8 cellular contexts compared by ENCODE assay signal in genomic region chr2:72993147-72993546, GRCh38.
A peak's percentile ranks its signal among the peaks of the same experiment; 100 is the strongest.
DNase-seq lines count a peak whose midpoint lies in the region; ATAC-seq and TF ChIP-seq lines count a peak whose summit lies in the region.

No MANE protein-coding gene starts in this region.

- no peaks in the 10 kb centered on the region for H3K27me3 ChIP-seq in thyroid gland

- ATAC-seq in GM19351 (IDR thresholded peaks at IDR 0.05; ENCODE audit: unreplicated experiment) = no peak

- H3K4me1 ChIP-seq in thyroid gland = no peaks in the 10 kb centered on the region

- H3K4me3 ChIP-seq in lower leg skin (ENCODE audit: low read depth, poor library complexity, severe bottlenecking) (no peak overlapping the region), thyroid gland (replicated peaks in 1 of 3) (no peak overlapping the region)

- intact Hi-C loops in lower leg skin (cut with DNase I; ENCODE audit: low total_unique reads) (loop anchor here (5.0 to 10.0 kb wide), 2 partner anchors 82 to 169 kb away; partner anchors contain the start of gene SFXN5), thyroid gland (cut with DNase I) (loop anchor here (5.0 kb wide), 2 partner anchors 94 to 169 kb away; no protein-coding TSS in a partner anchor)

- WGBS in lower leg skin, 2 donors = 0 to 29% methylated on average over 1 to 2 of the region's 2 CpGs
- 9 to 16% methylated on average over 2 of the region's 2 CpGs for WGBS in thyroid gland, 2 donors

- H3K9me3 ChIP-seq in thyroid gland = no peaks in the 10 kb centered on the region

- H3K9me3 Mint-ChIP-seq in chondrocyte (ENCODE audit: low read depth) = no peaks in the 10 kb centered on the region

- no peaks in the 10 kb centered on the region for H3K36me3 ChIP-seq in thyroid gland

- no peak overlapping the region for H3K4me3 Mint-ChIP-seq in chondrocyte (ENCODE audit: unreplicated experiment)

- H3K27ac ChIP-seq in thyroid gland = no peak overlapping the region

- H3K36me3 Mint-ChIP-seq in chondrocyte (ENCODE audit: low read depth) = peaks cover 3% of the 10 kb centered on the region

- TF ChIP-seq POLR2A in lower leg skin (IDR thresholded peaks at IDR 0.05) (no peak), thyroid gland (IDR thresholded peaks at IDR 0.05) (no peak)

- no peaks in the 10 kb centered on the region for H3K4me1 Mint-ChIP-seq in chondrocyte (ENCODE audit: low read depth)

- peak; percentile 34 for DNase-seq in NCI-H345 (lab: John Stamatoyannopoulos, UW)
- no peak for DNase-seq in NCI-H345 treated with DMSO at 0.1 percent for 48 hours (lab: John Stamatoyannopoulos, UW; ENCODE audit: unreplicated experiment)
- DNase-seq in HK-2 (ENCODE audit: unreplicated experiment) = peak; percentile 23
- DNase-seq in UCSD-AML1 (lab: John Stamatoyannopoulos, UW; ENCODE audit: unreplicated experiment) = peak; percentile 27
- no peak for DNase-seq in chondrocyte (ENCODE audit: low spot score)
- DNase-seq in lower leg skin (ENCODE audit: low spot score in 2 of 2) = peak; percentile 36 to 81
- DNase-seq in thyroid gland = peak in 1 of 2 donors; percentile 13

- H3K27me3 Mint-ChIP-seq in chondrocyte (ENCODE audit: low read depth) = no peaks in the 10 kb centered on the region

- no peak overlapping the region for H3K27ac Mint-ChIP-seq in chondrocyte (ENCODE audit: unreplicated experiment)

- TF ChIP-seq CTCF in chondrocyte (IDR thresholded peaks at IDR 0.05) (peak; percentile 90), lower leg skin (IDR thresholded peaks at IDR 0.05) (peak in 1 of 3 donors; percentile 54), thyroid gland (IDR thresholded peaks at IDR 0.05) (peak; percentile 63 to 82 (median 68))

Comparison
In these comparisons a context has a peak if more than half of its experiments do, and no peak if none do; other contexts are left out.
1. DNase-seq: peak in NCI-H345 (single experiment), HK-2 (single experiment), UCSD-AML1 (single experiment) and lower leg skin (2 of 2); none in NCI-H345 treated with DMSO at 0.1 percent for 48 hours (single experiment) and chondrocyte (single experiment).